37 cellular contexts compared by ENCODE assay signal in genomic region chr13:80737513-80737912, GRCh38.
"Had no signal": no experiment of that assay in that cellular context is flagged by ENCODE, and none has a peak within 500 bp of the region (broad histone marks: within the 10 kb centered on the region; RNA-seq: fewer than 3 reads in every experiment).

No MANE protein-coding gene starts in this region.

- H3K4me1 ChIP-seq: adrenal gland, body of pancreas, esophagus muscularis mucosa, foreskin keratinocyte, gastrocnemius medialis had no signal

- H3K4me1 Mint-ChIP-seq: activated CD4-positive, alpha-beta T cell treated with anti-CD3 and anti-CD28 coated beads for 36 hours; activated CD4-positive, alpha-beta T cell treated with anti-CD3 and anti-CD28 coated beads, Interleukin-2, amount 10 ng/mL, durations not matched to agents 24 days and 14 days; activated CD8-positive, alpha-beta memory T cell treated with anti-CD3 and anti-CD28 coated beads, Interleukin-2, amount 10 ng/mL, durations not matched to agents 7 days and 5 days; activated naive CD4-positive, alpha-beta T cell treated with anti-CD3 and anti-CD28 coated beads, Interleukin-2, amount 50 U/mL, for 24 hours; activated naive CD8-positive, alpha-beta T cell treated with anti-CD3 and anti-CD28 coated beads for 36 hours; activated naive CD8-positive, alpha-beta T cell treated with anti-CD3 and anti-CD28 coated beads, Interleukin-2, amount 50 U/mL, for 24 hours; central memory CD8-positive, alpha-beta T cell; T-helper 17 cell had no signal

- ATAC-seq: activated CD4-positive, alpha-beta T cell treated with anti-CD3 and anti-CD28 coated beads for 36 hours; activated CD8-positive, alpha-beta memory T cell treated with anti-CD3 and anti-CD28 coated beads, Interleukin-2, amount 10 ng/mL, durations not matched to agents 7 days and 5 days; activated CD8-positive, alpha-beta T cell treated with anti-CD3 and anti-CD28 coated beads, Interleukin-2, amount 10 ng/mL, durations not matched to agents 7 days and 5 days; activated naive CD8-positive, alpha-beta T cell treated with anti-CD3 and anti-CD28 coated beads, Interleukin-2, amount 50 U/mL, for 24 hours; body of pancreas; effector memory CD8-positive, alpha-beta T cell; foreskin keratinocyte; gastrocnemius medialis; T-helper 17 cell had no signal

- H3K27me3 ChIP-seq: adrenal gland, body of pancreas, esophagus muscularis mucosa, foreskin keratinocyte, gastrocnemius medialis, heart right ventricle had no signal

- H3K27ac Mint-ChIP-seq: activated CD4-positive, alpha-beta memory T cell treated with anti-CD3 and anti-CD28 coated beads for 36 hours; activated CD4-positive, alpha-beta T cell treated with anti-CD3 and anti-CD28 coated beads for 36 hours; activated CD4-positive, alpha-beta T cell treated with anti-CD3 and anti-CD28 coated beads, Interleukin-2, amount 10 ng/mL, durations not matched to agents 24 days and 14 days; activated CD8-positive, alpha-beta memory T cell treated with anti-CD3 and anti-CD28 coated beads, Interleukin-2, amount 10 ng/mL, durations not matched to agents 7 days and 5 days; activated CD8-positive, alpha-beta T cell treated with anti-CD3 and anti-CD28 coated beads, Interleukin-2, amount 10 ng/mL, durations not matched to agents 7 days and 5 days; activated naive CD4-positive, alpha-beta T cell treated with anti-CD3 and anti-CD28 coated beads for 36 hours; activated naive CD4-positive, alpha-beta T cell treated with anti-CD3 and anti-CD28 coated beads, Interleukin-2, amount 50 U/mL, for 24 hours; activated naive CD8-positive, alpha-beta T cell treated with anti-CD3 and anti-CD28 coated beads for 36 hours; activated naive CD8-positive, alpha-beta T cell treated with anti-CD3 and anti-CD28 coated beads, Interleukin-2, amount 50 U/mL, for 24 hours; activated T-helper 1 cell treated with anti-CD3 and anti-CD28 coated beads, Interleukin-12 subunit alpha, Interleukin-12 subunit beta, Interleukin-2, Interleukin-4 antibody, amounts not matched to agents 30 ng/mL and 10 ng/mL and 1 ng/mL, durations not matched to agents 14 hours and 24 hours and 36 hours; activated T-helper 2 cell treated with anti-CD3 and anti-CD28 coated beads, Interferon-gamma antibody, Interleukin-2, Interleukin-4, amounts not matched to agents 10 μg/mL and 5 μg/mL and 100 μg/mL, durations not matched to agents 14 hours and 24 hours and 36 hours; effector memory CD8-positive, alpha-beta T cell; T-helper 17 cell; T-helper 2 cell treated with Interferon-gamma antibody and Interleukin-4, amounts not matched to agents 5 μg/mL and 100 μg/mL, for 36 hours had no signal

- H3K27ac ChIP-seq: adrenal gland, body of pancreas, esophagus muscularis mucosa, foreskin keratinocyte, gastrocnemius medialis, heart right ventricle, WERI-Rb-1 had no signal

- H3K9me3 ChIP-seq: adrenal gland, body of pancreas, esophagus muscularis mucosa, gastrocnemius medialis had no signal

- H3K36me3 ChIP-seq: adrenal gland, esophagus muscularis mucosa, gastrocnemius medialis, heart right ventricle, WERI-Rb-1 had no signal

- H3K4me3 ChIP-seq: adrenal gland, body of pancreas, esophagus muscularis mucosa, gastrocnemius medialis, heart right ventricle had no signal

- H3K4me3 Mint-ChIP-seq: activated CD4-positive, alpha-beta memory T cell treated with anti-CD3 and anti-CD28 coated beads for 36 hours; activated CD4-positive, alpha-beta T cell treated with anti-CD3 and anti-CD28 coated beads for 36 hours; activated CD4-positive, alpha-beta T cell treated with anti-CD3 and anti-CD28 coated beads, Interleukin-2, amount 10 ng/mL, durations not matched to agents 24 days and 14 days; activated CD8-positive, alpha-beta memory T cell treated with anti-CD3 and anti-CD28 coated beads, Interleukin-2, amount 10 ng/mL, durations not matched to agents 7 days and 5 days; activated CD8-positive, alpha-beta T cell treated with anti-CD3 and anti-CD28 coated beads, Interleukin-2, amount 10 ng/mL, durations not matched to agents 7 days and 5 days; activated naive CD4-positive, alpha-beta T cell treated with anti-CD3 and anti-CD28 coated beads for 36 hours; activated naive CD4-positive, alpha-beta T cell treated with anti-CD3 and anti-CD28 coated beads, Interleukin-2, amount 50 U/mL, for 24 hours; activated naive CD8-positive, alpha-beta T cell treated with anti-CD3 and anti-CD28 coated beads for 36 hours; activated naive CD8-positive, alpha-beta T cell treated with anti-CD3 and anti-CD28 coated beads, Interleukin-2, amount 50 U/mL, for 24 hours; activated T-helper 1 cell treated with anti-CD3 and anti-CD28 coated beads, Interleukin-12 subunit alpha, Interleukin-12 subunit beta, Interleukin-2, Interleukin-4 antibody, amounts not matched to agents 30 ng/mL and 10 ng/mL and 1 ng/mL, durations not matched to agents 14 hours and 24 hours and 36 hours; central memory CD8-positive, alpha-beta T cell; effector memory CD8-positive, alpha-beta T cell; T-helper 17 cell; T-helper 2 cell treated with Interferon-gamma antibody and Interleukin-4, amounts not matched to agents 5 μg/mL and 100 μg/mL, for 36 hours had no signal

- H3K27me3 Mint-ChIP-seq: activated CD4-positive, alpha-beta memory T cell treated with anti-CD3 and anti-CD28 coated beads for 36 hours; activated CD4-positive, alpha-beta T cell treated with anti-CD3 and anti-CD28 coated beads for 36 hours; activated CD4-positive, alpha-beta T cell treated with anti-CD3 and anti-CD28 coated beads, Interleukin-2, amount 10 ng/mL, durations not matched to agents 24 days and 14 days; activated CD8-positive, alpha-beta memory T cell treated with anti-CD3 and anti-CD28 coated beads, Interleukin-2, amount 10 ng/mL, durations not matched to agents 7 days and 5 days; activated naive CD4-positive, alpha-beta T cell treated with anti-CD3 and anti-CD28 coated beads, Interleukin-2, amount 50 U/mL, for 24 hours; activated naive CD8-positive, alpha-beta T cell treated with anti-CD3 and anti-CD28 coated beads for 36 hours; activated naive CD8-positive, alpha-beta T cell treated with anti-CD3 and anti-CD28 coated beads, Interleukin-2, amount 50 U/mL, for 24 hours; central memory CD8-positive, alpha-beta T cell; effector memory CD8-positive, alpha-beta T cell; T-helper 17 cell had no signal

- H3K9me3 Mint-ChIP-seq: activated CD4-positive, alpha-beta T cell treated with anti-CD3 and anti-CD28 coated beads, Interleukin-2, amount 10 ng/mL, durations not matched to agents 24 days and 14 days; activated naive CD8-positive, alpha-beta T cell treated with anti-CD3 and anti-CD28 coated beads for 36 hours had no signal

- H3K36me3 Mint-ChIP-seq: activated CD4-positive, alpha-beta memory T cell treated with anti-CD3 and anti-CD28 coated beads for 36 hours; activated CD8-positive, alpha-beta memory T cell treated with anti-CD3 and anti-CD28 coated beads, Interleukin-2, amount 10 ng/mL, durations not matched to agents 7 days and 5 days; activated naive CD8-positive, alpha-beta T cell treated with anti-CD3 and anti-CD28 coated beads for 36 hours had no signal

- DNase-seq: activated CD4-positive, alpha-beta memory T cell treated with anti-CD3 and anti-CD28 coated beads for 36 hours; activated CD4-positive, alpha-beta T cell treated with anti-CD3 and anti-CD28 coated beads for 36 hours; activated CD4-positive, alpha-beta T cell treated with anti-CD3 and anti-CD28 coated beads, Interleukin-2, amount 10 ng/mL, durations not matched to agents 24 days and 14 days; activated CD4-positive, CD25-positive, alpha-beta regulatory T cell; activated CD4-positive, CD25-positive, alpha-beta regulatory T cell treated with anti-CD3 and anti-CD28 coated beads, Interleukin-2, amount 50 U/mL, for 72 hours; activated CD8-positive, alpha-beta memory T cell treated with anti-CD3 and anti-CD28 coated beads, Interleukin-2, amount 10 ng/mL, durations not matched to agents 7 days and 5 days; activated CD8-positive, alpha-beta memory T cell treated with anti-CD3 and anti-CD28 coated beads, Interleukin-2, amount 50 U/mL, for 4 hours; activated CD8-positive, alpha-beta T cell treated with anti-CD3 and anti-CD28 coated beads, Interleukin-2, amount 10 ng/mL, durations not matched to agents 7 days and 5 days; activated effector memory CD4-positive, alpha-beta T cell treated with anti-CD3 and anti-CD28 coated beads, Interleukin-2, amount 50 U/mL, for 16 hours; activated naive CD4-positive, alpha-beta T cell treated with anti-CD3 and anti-CD28 coated beads for 36 hours; activated naive CD8-positive, alpha-beta T cell treated with anti-CD3 and anti-CD28 coated beads for 36 hours; activated naive CD8-positive, alpha-beta T cell treated with anti-CD3 and anti-CD28 coated beads, Interleukin-2, amount 50 U/mL, for 24 hours; activated T-cell treated with anti-CD3 and anti-CD28 coated beads, Interleukin-2, amount 50 U/mL, for 1 hour; activated T-cell treated with anti-CD3 and anti-CD28 coated beads, Interleukin-2, amount 50 U/mL, for 48 hours; adrenal gland; amygdala; aorta; body of pancreas; cortex of kidney; dermis blood vessel endothelial cell; effector CD4-positive, alpha-beta T cell; effector memory CD8-positive, alpha-beta T cell; erythroblast; foreskin keratinocyte; gastrocnemius medialis; glutamatergic neuron; T-helper 1 cell; T-helper 17 cell; T1000; WERI-Rb-1 had no signal
